ENCODE assay signal across 1 cellular context in the genomic region with DNA sequence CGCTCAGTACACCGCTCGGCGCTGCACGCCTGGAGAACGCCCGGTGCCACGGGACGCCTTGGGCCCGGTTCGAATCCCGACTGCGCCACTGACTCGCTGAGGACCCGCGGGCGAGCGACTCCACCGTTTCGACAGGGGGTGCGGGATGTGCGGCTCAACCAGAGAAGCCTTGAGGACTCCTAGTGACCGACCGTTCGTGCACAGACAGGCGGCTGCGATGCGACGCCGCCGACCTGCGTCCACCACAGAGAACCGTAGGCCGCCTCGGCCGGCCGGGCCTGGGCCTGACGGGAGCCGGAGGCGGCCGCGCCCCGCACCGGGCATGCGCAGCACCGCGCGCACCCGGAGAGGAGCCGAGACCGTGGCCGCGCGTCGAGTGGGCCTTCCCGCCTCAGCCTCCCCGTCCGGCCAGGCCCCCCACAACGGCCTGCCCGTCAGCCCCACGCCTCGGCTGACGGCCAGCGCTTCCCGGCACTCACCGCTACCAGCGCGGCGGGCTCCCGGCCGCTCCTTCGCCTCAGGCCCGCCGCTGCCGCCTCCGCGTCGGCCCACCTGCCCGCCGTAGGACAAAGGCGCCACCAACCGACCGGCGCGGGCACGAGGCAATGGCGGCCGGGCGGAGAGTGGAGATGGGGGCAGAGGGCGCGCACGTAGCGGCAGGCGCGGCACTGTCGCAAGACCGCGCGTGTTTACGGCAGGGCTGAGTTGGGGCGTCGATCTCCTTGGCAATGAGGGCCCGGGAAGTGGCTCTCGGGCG.
TF ChIP-seq lines count a peak whose summit lies in the region.

A gene (minus strand): TSS at position 625 of the 757 bp plus-strand sequence. CDS start 10,538 bp downstream, outside the sequence.

TF ChIP-seq in K562, 482 proteins besides CTCF, POLR2A, EP300 and RAD21 (continued from another document and continues in another):
- TF ChIP-seq, protein P1, sequence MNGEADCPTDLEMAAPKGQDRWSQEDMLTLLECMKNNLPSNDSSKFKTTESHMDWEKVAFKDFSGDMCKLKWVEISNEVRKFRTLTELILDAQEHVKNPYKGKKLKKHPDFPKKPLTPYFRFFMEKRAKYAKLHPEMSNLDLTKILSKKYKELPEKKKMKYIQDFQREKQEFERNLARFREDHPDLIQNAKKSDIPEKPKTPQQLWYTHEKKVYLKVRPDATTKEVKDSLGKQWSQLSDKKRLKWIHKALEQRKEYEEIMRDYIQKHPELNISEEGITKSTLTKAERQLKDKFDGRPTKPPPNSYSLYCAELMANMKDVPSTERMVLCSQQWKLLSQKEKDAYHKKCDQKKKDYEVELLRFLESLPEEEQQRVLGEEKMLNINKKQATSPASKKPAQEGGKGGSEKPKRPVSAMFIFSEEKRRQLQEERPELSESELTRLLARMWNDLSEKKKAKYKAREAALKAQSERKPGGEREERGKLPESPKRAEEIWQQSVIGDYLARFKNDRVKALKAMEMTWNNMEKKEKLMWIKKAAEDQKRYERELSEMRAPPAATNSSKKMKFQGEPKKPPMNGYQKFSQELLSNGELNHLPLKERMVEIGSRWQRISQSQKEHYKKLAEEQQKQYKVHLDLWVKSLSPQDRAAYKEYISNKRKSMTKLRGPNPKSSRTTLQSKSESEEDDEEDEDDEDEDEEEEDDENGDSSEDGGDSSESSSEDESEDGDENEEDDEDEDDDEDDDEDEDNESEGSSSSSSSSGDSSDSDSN (IDR thresholded peaks at IDR 0.05; ENCODE audit: borderline replicate concordance in 1 of 2, low read depth in 2 of 2, low read length in 2 of 2): peak; percentile 48 to 78; a peak in 2 of 4 replicates
- TF ChIP-seq, protein P2, sequence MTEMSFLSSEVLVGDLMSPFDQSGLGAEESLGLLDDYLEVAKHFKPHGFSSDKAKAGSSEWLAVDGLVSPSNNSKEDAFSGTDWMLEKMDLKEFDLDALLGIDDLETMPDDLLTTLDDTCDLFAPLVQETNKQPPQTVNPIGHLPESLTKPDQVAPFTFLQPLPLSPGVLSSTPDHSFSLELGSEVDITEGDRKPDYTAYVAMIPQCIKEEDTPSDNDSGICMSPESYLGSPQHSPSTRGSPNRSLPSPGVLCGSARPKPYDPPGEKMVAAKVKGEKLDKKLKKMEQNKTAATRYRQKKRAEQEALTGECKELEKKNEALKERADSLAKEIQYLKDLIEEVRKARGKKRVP (CRISPR knock-in tag; IDR thresholded peaks at IDR 0.05): no peak
- TF ChIP-seq TRIM24 (IDR thresholded peaks at IDR 0.05) (0 out of 4 replicates have a peak, but pooled peaks of 1 of the 2 experiments have one; percentile 12), MECOM (CRISPR knock-in tag; IDR thresholded peaks at IDR 0.05) (no peak), RFX7 (CRISPR knock-in tag; IDR thresholded peaks at IDR 0.05) (no peak), BCOR (IDR thresholded peaks at IDR 0.05) (peak; percentile 4; the same call in 1 of the 2 replicates), HDAC1 (IDR thresholded peaks at IDR 0.05) (peak in 1 of 2 experiments; percentile 69; a peak in 2 of 4 replicates), EGR1 (conservative IDR thresholded peaks at IDR 0.05) (peak; percentile 51), RCOR1 (IDR thresholded peaks at IDR 0.05; ENCODE audit: borderline replicate concordance in 1 of 2, low read depth in 2 of 2, low read length in 2 of 2) (peak in 1 of 2 experiments; percentile 62; a peak in 1 of 4 replicates), ELF1 (tag; IDR thresholded peaks at IDR 0.05) (no peak), E2F3 (CRISPR knock-in tag; IDR thresholded peaks at IDR 0.05) (peak; percentile 89), NR4A1 (CRISPR knock-in tag; IDR thresholded peaks at IDR 0.05) (no peak), NR4A1 (tag; IDR thresholded peaks at IDR 0.05) (peak; percentile 86; the same call in 1 of the 2 replicates)
- TF ChIP-seq, protein P3, sequence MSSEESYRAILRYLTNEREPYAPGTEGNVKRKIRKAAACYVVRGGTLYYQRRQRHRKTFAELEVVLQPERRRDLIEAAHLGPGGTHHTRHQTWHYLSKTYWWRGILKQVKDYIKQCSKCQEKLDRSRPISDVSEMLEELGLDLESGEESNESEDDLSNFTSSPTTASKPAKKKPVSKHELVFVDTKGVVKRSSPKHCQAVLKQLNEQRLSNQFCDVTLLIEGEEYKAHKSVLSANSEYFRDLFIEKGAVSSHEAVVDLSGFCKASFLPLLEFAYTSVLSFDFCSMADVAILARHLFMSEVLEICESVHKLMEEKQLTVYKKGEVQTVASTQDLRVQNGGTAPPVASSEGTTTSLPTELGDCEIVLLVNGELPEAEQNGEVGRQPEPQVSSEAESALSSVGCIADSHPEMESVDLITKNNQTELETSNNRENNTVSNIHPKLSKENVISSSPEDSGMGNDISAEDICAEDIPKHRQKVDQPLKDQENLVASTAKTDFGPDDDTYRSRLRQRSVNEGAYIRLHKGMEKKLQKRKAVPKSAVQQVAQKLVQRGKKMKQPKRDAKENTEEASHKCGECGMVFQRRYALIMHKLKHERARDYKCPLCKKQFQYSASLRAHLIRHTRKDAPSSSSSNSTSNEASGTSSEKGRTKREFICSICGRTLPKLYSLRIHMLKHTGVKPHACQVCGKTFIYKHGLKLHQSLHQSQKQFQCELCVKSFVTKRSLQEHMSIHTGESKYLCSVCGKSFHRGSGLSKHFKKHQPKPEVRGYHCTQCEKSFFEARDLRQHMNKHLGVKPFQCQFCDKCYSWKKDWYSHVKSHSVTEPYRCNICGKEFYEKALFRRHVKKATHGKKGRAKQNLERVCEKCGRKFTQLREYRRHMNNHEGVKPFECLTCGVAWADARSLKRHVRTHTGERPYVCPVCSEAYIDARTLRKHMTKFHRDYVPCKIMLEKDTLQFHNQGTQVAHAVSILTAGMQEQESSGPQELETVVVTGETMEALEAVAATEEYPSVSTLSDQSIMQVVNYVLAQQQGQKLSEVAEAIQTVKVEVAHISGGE (CRISPR knock-in tag; IDR thresholded peaks at IDR 0.05): peak in 1 of 3 experiments; percentile 77; a peak in 2 of 6 replicates
- TF ChIP-seq, protein P4, sequence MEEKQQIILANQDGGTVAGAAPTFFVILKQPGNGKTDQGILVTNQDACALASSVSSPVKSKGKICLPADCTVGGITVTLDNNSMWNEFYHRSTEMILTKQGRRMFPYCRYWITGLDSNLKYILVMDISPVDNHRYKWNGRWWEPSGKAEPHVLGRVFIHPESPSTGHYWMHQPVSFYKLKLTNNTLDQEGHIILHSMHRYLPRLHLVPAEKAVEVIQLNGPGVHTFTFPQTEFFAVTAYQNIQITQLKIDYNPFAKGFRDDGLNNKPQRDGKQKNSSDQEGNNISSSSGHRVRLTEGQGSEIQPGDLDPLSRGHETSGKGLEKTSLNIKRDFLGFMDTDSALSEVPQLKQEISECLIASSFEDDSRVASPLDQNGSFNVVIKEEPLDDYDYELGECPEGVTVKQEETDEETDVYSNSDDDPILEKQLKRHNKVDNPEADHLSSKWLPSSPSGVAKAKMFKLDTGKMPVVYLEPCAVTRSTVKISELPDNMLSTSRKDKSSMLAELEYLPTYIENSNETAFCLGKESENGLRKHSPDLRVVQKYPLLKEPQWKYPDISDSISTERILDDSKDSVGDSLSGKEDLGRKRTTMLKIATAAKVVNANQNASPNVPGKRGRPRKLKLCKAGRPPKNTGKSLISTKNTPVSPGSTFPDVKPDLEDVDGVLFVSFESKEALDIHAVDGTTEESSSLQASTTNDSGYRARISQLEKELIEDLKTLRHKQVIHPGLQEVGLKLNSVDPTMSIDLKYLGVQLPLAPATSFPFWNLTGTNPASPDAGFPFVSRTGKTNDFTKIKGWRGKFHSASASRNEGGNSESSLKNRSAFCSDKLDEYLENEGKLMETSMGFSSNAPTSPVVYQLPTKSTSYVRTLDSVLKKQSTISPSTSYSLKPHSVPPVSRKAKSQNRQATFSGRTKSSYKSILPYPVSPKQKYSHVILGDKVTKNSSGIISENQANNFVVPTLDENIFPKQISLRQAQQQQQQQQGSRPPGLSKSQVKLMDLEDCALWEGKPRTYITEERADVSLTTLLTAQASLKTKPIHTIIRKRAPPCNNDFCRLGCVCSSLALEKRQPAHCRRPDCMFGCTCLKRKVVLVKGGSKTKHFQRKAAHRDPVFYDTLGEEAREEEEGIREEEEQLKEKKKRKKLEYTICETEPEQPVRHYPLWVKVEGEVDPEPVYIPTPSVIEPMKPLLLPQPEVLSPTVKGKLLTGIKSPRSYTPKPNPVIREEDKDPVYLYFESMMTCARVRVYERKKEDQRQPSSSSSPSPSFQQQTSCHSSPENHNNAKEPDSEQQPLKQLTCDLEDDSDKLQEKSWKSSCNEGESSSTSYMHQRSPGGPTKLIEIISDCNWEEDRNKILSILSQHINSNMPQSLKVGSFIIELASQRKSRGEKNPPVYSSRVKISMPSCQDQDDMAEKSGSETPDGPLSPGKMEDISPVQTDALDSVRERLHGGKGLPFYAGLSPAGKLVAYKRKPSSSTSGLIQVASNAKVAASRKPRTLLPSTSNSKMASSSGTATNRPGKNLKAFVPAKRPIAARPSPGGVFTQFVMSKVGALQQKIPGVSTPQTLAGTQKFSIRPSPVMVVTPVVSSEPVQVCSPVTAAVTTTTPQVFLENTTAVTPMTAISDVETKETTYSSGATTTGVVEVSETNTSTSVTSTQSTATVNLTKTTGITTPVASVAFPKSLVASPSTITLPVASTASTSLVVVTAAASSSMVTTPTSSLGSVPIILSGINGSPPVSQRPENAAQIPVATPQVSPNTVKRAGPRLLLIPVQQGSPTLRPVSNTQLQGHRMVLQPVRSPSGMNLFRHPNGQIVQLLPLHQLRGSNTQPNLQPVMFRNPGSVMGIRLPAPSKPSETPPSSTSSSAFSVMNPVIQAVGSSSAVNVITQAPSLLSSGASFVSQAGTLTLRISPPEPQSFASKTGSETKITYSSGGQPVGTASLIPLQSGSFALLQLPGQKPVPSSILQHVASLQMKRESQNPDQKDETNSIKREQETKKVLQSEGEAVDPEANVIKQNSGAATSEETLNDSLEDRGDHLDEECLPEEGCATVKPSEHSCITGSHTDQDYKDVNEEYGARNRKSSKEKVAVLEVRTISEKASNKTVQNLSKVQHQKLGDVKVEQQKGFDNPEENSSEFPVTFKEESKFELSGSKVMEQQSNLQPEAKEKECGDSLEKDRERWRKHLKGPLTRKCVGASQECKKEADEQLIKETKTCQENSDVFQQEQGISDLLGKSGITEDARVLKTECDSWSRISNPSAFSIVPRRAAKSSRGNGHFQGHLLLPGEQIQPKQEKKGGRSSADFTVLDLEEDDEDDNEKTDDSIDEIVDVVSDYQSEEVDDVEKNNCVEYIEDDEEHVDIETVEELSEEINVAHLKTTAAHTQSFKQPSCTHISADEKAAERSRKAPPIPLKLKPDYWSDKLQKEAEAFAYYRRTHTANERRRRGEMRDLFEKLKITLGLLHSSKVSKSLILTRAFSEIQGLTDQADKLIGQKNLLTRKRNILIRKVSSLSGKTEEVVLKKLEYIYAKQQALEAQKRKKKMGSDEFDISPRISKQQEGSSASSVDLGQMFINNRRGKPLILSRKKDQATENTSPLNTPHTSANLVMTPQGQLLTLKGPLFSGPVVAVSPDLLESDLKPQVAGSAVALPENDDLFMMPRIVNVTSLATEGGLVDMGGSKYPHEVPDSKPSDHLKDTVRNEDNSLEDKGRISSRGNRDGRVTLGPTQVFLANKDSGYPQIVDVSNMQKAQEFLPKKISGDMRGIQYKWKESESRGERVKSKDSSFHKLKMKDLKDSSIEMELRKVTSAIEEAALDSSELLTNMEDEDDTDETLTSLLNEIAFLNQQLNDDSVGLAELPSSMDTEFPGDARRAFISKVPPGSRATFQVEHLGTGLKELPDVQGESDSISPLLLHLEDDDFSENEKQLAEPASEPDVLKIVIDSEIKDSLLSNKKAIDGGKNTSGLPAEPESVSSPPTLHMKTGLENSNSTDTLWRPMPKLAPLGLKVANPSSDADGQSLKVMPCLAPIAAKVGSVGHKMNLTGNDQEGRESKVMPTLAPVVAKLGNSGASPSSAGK (IDR thresholded peaks at IDR 0.05): no peak
- TF ChIP-seq, protein P5, sequence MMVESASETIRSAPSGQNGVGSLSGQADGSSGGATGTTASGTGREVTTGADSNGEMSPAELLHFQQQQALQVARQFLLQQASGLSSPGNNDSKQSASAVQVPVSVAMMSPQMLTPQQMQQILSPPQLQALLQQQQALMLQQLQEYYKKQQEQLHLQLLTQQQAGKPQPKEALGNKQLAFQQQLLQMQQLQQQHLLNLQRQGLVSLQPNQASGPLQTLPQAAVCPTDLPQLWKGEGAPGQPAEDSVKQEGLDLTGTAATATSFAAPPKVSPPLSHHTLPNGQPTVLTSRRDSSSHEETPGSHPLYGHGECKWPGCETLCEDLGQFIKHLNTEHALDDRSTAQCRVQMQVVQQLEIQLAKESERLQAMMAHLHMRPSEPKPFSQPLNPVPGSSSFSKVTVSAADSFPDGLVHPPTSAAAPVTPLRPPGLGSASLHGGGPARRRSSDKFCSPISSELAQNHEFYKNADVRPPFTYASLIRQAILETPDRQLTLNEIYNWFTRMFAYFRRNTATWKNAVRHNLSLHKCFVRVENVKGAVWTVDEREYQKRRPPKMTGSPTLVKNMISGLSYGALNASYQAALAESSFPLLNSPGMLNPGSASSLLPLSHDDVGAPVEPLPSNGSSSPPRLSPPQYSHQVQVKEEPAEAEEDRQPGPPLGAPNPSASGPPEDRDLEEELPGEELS (CRISPR knock-in tag; IDR thresholded peaks at IDR 0.05; ENCODE audit: borderline replicate concordance): peak; percentile 77; the same call in 1 of the 2 replicates
- TF ChIP-seq, protein P6, sequence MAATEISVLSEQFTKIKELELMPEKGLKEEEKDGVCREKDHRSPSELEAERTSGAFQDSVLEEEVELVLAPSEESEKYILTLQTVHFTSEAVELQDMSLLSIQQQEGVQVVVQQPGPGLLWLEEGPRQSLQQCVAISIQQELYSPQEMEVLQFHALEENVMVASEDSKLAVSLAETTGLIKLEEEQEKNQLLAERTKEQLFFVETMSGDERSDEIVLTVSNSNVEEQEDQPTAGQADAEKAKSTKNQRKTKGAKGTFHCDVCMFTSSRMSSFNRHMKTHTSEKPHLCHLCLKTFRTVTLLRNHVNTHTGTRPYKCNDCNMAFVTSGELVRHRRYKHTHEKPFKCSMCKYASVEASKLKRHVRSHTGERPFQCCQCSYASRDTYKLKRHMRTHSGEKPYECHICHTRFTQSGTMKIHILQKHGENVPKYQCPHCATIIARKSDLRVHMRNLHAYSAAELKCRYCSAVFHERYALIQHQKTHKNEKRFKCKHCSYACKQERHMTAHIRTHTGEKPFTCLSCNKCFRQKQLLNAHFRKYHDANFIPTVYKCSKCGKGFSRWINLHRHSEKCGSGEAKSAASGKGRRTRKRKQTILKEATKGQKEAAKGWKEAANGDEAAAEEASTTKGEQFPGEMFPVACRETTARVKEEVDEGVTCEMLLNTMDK (IDR thresholded peaks at IDR 0.05; ENCODE audit: borderline replicate concordance, insufficient read depth, low read depth, low read length, poor library complexity, severe bottlenecking): peak; percentile 66
- TF ChIP-seq, protein P7, sequence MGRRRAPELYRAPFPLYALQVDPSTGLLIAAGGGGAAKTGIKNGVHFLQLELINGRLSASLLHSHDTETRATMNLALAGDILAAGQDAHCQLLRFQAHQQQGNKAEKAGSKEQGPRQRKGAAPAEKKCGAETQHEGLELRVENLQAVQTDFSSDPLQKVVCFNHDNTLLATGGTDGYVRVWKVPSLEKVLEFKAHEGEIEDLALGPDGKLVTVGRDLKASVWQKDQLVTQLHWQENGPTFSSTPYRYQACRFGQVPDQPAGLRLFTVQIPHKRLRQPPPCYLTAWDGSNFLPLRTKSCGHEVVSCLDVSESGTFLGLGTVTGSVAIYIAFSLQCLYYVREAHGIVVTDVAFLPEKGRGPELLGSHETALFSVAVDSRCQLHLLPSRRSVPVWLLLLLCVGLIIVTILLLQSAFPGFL (CRISPR knock-in tag; IDR thresholded peaks at IDR 0.05): peak; percentile 91; the same call in 1 of the 2 replicates
- TF ChIP-seq, protein P8, sequence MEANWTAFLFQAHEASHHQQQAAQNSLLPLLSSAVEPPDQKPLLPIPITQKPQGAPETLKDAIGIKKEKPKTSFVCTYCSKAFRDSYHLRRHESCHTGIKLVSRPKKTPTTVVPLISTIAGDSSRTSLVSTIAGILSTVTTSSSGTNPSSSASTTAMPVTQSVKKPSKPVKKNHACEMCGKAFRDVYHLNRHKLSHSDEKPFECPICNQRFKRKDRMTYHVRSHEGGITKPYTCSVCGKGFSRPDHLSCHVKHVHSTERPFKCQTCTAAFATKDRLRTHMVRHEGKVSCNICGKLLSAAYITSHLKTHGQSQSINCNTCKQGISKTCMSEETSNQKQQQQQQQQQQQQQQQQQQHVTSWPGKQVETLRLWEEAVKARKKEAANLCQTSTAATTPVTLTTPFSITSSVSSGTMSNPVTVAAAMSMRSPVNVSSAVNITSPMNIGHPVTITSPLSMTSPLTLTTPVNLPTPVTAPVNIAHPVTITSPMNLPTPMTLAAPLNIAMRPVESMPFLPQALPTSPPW (CRISPR knock-in tag; IDR thresholded peaks at IDR 0.05): peak; percentile 90
